In the genomic region with DNA sequence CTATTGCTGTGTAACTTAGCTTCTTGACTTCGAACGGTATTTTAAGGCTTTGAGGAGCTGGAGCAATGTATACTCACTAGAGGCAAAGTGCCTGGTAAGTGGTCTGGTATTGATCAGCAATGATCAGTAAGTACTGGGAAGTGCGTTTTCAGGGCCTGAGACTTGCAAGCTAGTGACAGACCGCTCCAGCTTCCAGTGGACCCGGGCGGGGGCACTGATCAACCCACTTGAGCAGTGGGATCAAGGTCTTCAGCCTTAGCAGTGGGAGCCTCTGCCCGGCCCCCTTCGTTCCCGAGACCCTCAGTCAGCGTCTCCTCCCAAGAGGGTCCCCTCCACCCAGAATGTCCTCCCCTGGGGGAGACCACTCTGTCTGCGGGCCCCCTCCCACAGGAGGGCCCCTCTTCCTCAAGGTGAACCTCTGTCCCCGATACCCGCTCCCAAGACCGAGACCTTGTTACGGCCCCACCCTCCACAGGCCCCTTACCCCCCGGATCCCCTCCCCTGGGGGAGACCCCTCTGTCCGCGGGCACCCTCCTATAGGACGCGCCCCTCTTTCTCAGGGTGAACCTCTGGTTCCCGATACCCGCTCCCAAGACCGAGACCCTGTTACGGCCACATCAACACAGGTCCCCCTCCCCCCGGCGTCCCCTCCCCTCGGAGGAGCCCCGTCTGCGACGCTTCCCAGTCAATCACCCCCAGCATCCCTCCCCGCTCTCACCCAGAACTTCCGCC, we compare ENCODE assay signal across 8 cellular contexts. TPM values are rescaled to one million over a fixed set of nuclear protein-coding genes. Genes with fewer than 3 reads are reported as not detected.
A peak's percentile ranks its signal among the peaks of the same experiment; 100 is the strongest.
DNase-seq lines count a peak whose midpoint lies in the region; ATAC-seq, FAIRE-seq and TF ChIP-seq lines count a peak whose summit lies in the region.

No MANE protein-coding gene starts in this region.

- no peaks in the 10 kb centered on the region for H3K36me3 ChIP-seq in pancreas

- FAIRE-seq in pancreas (lab: Jason Lieb, UNC), result no peak

- POLR2A ChIA-PET in activated CD4-positive, alpha-beta memory T cell treated with anti-CD3 and anti-CD28 coated beads for 36 hours (lab: Charles Lee), result interaction anchor here (0.6 to 1.2 kb wide), 4 partner anchors 14 to 29 kb away, joined by 3 to 4 read pairs (median 3); no protein-coding TSS in a partner anchor

- TF ChIP-seq CTCF in pancreas (IDR thresholded peaks at IDR 0.05), result no peak

- peak overlapping the region; percentile 70 to 78 (median 72) for H3K27ac ChIP-seq in pancreas

- peak overlapping the region; percentile 72 to 94 (median 84) for H3K4me3 ChIP-seq in pancreas

- H3K4me1 ChIP-seq in pancreas, result peaks cover 9 to 14% (median 9%) of the 10 kb centered on the region in 3 donors

- peaks cover 33% of the 10 kb centered on the region for H3K4me1 Mint-ChIP-seq in activated CD8-positive, alpha-beta memory T cell treated with anti-CD3 and anti-CD28 coated beads, Interleukin-2, amount 10 ng/mL, durations not matched to agents 7 days and 5 days
- H3K4me1 Mint-ChIP-seq in activated CD4-positive, alpha-beta memory T cell treated with anti-CD3 and anti-CD28 coated beads for 36 hours (ENCODE audit: low read depth), result peaks cover 27% of the 10 kb centered on the region

- CTCF ChIA-PET in activated CD8-positive, alpha-beta memory T cell treated with anti-CD3 and anti-CD28 coated beads, Interleukin-2, amount 10 ng/mL, durations not matched to agents 7 days and 5 days (lab: Charles Lee), result interaction anchor here (0.6 kb wide), 1 partner anchor 43 kb away, joined by 3 read pairs; no protein-coding TSS in a partner anchor
- CTCF ChIA-PET in activated CD4-positive, alpha-beta memory T cell treated with anti-CD3 and anti-CD28 coated beads for 36 hours (lab: Charles Lee), result interaction anchor here (1.2 kb wide), 1 partner anchor 335 kb away, joined by 3 read pairs; no protein-coding TSS in a partner anchor

- H3K36me3 Mint-ChIP-seq in activated CD8-positive, alpha-beta memory T cell treated with anti-CD3 and anti-CD28 coated beads, Interleukin-2, amount 10 ng/mL, durations not matched to agents 7 days and 5 days, result peaks cover 9% of the 10 kb centered on the region
- peaks cover 6% of the 10 kb centered on the region for H3K36me3 Mint-ChIP-seq in activated CD4-positive, alpha-beta memory T cell treated with anti-CD3 and anti-CD28 coated beads for 36 hours

- H3K9me3 Mint-ChIP-seq in activated CD8-positive, alpha-beta memory T cell treated with anti-CD3 and anti-CD28 coated beads, Interleukin-2, amount 10 ng/mL, durations not matched to agents 7 days and 5 days (ENCODE audit: low read depth), result no peaks in the 10 kb centered on the region
- H3K9me3 Mint-ChIP-seq in activated CD4-positive, alpha-beta memory T cell treated with anti-CD3 and anti-CD28 coated beads for 36 hours, result no peaks in the 10 kb centered on the region

- H3K9me3 ChIP-seq in pancreas, result no peaks in the 10 kb centered on the region

- DNase-seq in activated CD8-positive, alpha-beta memory T cell treated with anti-CD3 and anti-CD28 coated beads, Interleukin-2, amount 10 ng/mL, durations not matched to agents 7 days and 5 days, result no peak
- DNase-seq in activated CD8-positive, alpha-beta memory T cell treated with anti-CD3 and anti-CD28 coated beads for 24 hours, result no peak
- peak; percentile 13 for DNase-seq in activated CD4-positive, alpha-beta memory T cell treated with anti-CD3 and anti-CD28 coated beads for 36 hours
- DNase-seq in germinal center (ENCODE audit: low spot score), result peak; percentile 55
- peak in 2 of 6 donors; percentile 59 to 64 for DNase-seq in pancreas
- DNase-seq in mesenteric fat pad (ENCODE audit: low spot score), result no peak
- DNase-seq in stimulated activated CD4-positive, alpha-beta T cell treated with anti-CD3 and anti-CD28 coated beads, Interleukin-4, amount 100 ng/mL, for 4 hours, result no peak

- ATAC-seq in activated CD8-positive, alpha-beta memory T cell treated with anti-CD3 and anti-CD28 coated beads, Interleukin-2, amount 10 ng/mL, durations not matched to agents 7 days and 5 days, result no peak
- ATAC-seq in pancreas (peak in 2 of 4 donors; percentile 4 to 20), HG02884 (IDR thresholded peaks at IDR 0.05; ENCODE audit: unreplicated experiment) (no peak)

- 8 to 12% methylated on average over 29 to 32 of the region's 32 CpGs for WGBS in pancreas, 2 donors

- H3K4me3 Mint-ChIP-seq in activated CD8-positive, alpha-beta memory T cell treated with anti-CD3 and anti-CD28 coated beads, Interleukin-2, amount 10 ng/mL, durations not matched to agents 7 days and 5 days, result peak overlapping the region; percentile 91
- peak overlapping the region; percentile 83 for H3K4me3 Mint-ChIP-seq in activated CD4-positive, alpha-beta memory T cell treated with anti-CD3 and anti-CD28 coated beads for 36 hours

- peaks cover 12% of the 10 kb centered on the region for H3K27me3 Mint-ChIP-seq in activated CD8-positive, alpha-beta memory T cell treated with anti-CD3 and anti-CD28 coated beads, Interleukin-2, amount 10 ng/mL, durations not matched to agents 7 days and 5 days
- peaks cover 5% of the 10 kb centered on the region for H3K27me3 Mint-ChIP-seq in activated CD4-positive, alpha-beta memory T cell treated with anti-CD3 and anti-CD28 coated beads for 36 hours

- H3K27me3 ChIP-seq in pancreas, result no peaks in the 10 kb centered on the region

- H3K27ac Mint-ChIP-seq in activated CD8-positive, alpha-beta memory T cell treated with anti-CD3 and anti-CD28 coated beads, Interleukin-2, amount 10 ng/mL, durations not matched to agents 7 days and 5 days, result peak overlapping the region; percentile 72
- peak overlapping the region; percentile 78 for H3K27ac Mint-ChIP-seq in activated CD4-positive, alpha-beta memory T cell treated with anti-CD3 and anti-CD28 coated beads for 36 hours

- intact Hi-C loops in activated CD4-positive, alpha-beta memory T cell treated with anti-CD3 and anti-CD28 coated beads for 36 hours (cut with micrococcal nuclease), result no loop called here
- intact Hi-C loops in pancreas (cut with DNase I), result no loop called here

RNA-seq across cellular contexts. Expression of a gene that starts 0.4 kb away (rescaled TPM):
- total RNA-seq in activated CD8-positive, alpha-beta memory T cell treated with anti-CD3 and anti-CD28 coated beads, Interleukin-2, amount 10 ng/mL, durations not matched to agents 7 days and 5 days, result 100 to 1,000 TPM in 1 of 2 experiments, 10 to 100 TPM in 1; 93.6 to 112 TPM
- total RNA-seq in activated CD4-positive, alpha-beta memory T cell treated with anti-CD3 and anti-CD28 coated beads for 36 hours, result 10 to 100 TPM; 88.6 to 89.9 TPM
- total RNA-seq in pancreas (10 to 100 TPM; 59.7 to 75.1 (median 65.7) TPM), mesenteric fat pad (107 TPM)
- 10 to 100 TPM; 19.1 to 50.5 TPM for polyA plus RNA-seq in pancreas

Comparison
In these comparisons a context has a peak if more than half of its experiments do, and no peak if none do; other contexts are left out.
1. DNase-seq: peak in activated CD4-positive, alpha-beta memory T cell treated with anti-CD3 and anti-CD28 coated beads for 36 hours (single experiment) and germinal center (single experiment); none in activated CD8-positive, alpha-beta memory T cell treated with anti-CD3 and anti-CD28 coated beads, Interleukin-2, amount 10 ng/mL, durations not matched to agents 7 days and 5 days (single experiment), activated CD8-positive, alpha-beta memory T cell treated with anti-CD3 and anti-CD28 coated beads for 24 hours (single experiment), mesenteric fat pad (single experiment) and stimulated activated CD4-positive, alpha-beta T cell treated with anti-CD3 and anti-CD28 coated beads, Interleukin-4, amount 100 ng/mL, for 4 hours (0 of 2).